In genomic region chr3:13021934-13022265, GRCh38 we compare ENCODE assay signal across 11 cellular contexts. TPM values are rescaled to one million over a fixed set of nuclear protein-coding genes. Genes with fewer than 3 reads are reported as not detected.
DNase-seq lines count a peak whose midpoint lies in the region; ATAC-seq and TF ChIP-seq lines count a peak whose summit lies in the region.
"Had no signal": no experiment of that assay in that cellular context is flagged by ENCODE, and none has a peak within 500 bp of the region (broad histone marks: within the 10 kb centered on the region; RNA-seq: fewer than 3 reads in every experiment).

No MANE protein-coding gene starts in this region.

- H3K4me3 ChIP-seq in GM12864 (ENCODE audit: low read depth, low read length) (peak overlapping the region; percentile 80), fibroblast of mammary gland (ENCODE audit: control insufficient read depth, low read depth, low read length) (peak overlapping the region; percentile 3), skeletal muscle tissue (ENCODE audit: low read length in 3 of 3) (peak overlapping the region; percentile 55 to 65 (median 59))
- H3K4me3 ChIP-seq: lung had no signal

- peak overlapping the region; percentile 79 for H3K27ac ChIP-seq in skeletal muscle tissue (ENCODE audit: low read depth, low read length)

- H3K9me3 ChIP-seq in skeletal muscle tissue (ENCODE audit: control insufficient read depth in 3 of 3, low read length in 3 of 3) = no peaks in the 10 kb centered on the region

- peaks cover 52 to 64% (median 53%) of the 10 kb centered on the region in 3 donors for H3K4me1 ChIP-seq in skeletal muscle tissue (ENCODE audit: control insufficient read depth in 3 of 3, insufficient read depth in 3 of 3, low read length in 3 of 3)

- TF ChIP-seq CTCF in GM12864 (IDR thresholded peaks at IDR 0.05; ENCODE audit: low read depth, low read length, missing control alignments) (no peak), fibroblast of mammary gland (conservative IDR thresholded peaks at IDR 0.05; ENCODE audit: control insufficient read depth, insufficient read depth, low read depth, low read length) (no peak)

- H3K36me3 ChIP-seq in skeletal muscle tissue (ENCODE audit: control insufficient read depth in 3 of 3, insufficient read depth in 3 of 3, low read length in 3 of 3) = no peaks in the 10 kb centered on the region

- H3K27me3 ChIP-seq in skeletal muscle tissue (ENCODE audit: control insufficient read depth in 3 of 3, insufficient read depth in 3 of 3, low read length in 3 of 3) = no peaks in the 10 kb centered on the region

- H3K9ac ChIP-seq in skeletal muscle tissue (ENCODE audit: low read depth in 1 of 3, low read length in 3 of 3) = peak overlapping the region in 2 of 3 donors; percentile 57 to 60

- DNase-seq in GM12864 (ENCODE audit: low read depth) (no peak), fibroblast of mammary gland (ENCODE audit: low read depth) (no peak), NCI-H1694 treated with DMSO at 0.1 percent for 48 hours (lab: John Stamatoyannopoulos, UW) (no peak), NCI-H446 (lab: John Stamatoyannopoulos, UW) (no peak), Ammon's horn (ENCODE audit: low spot score) (no peak)
- DNase-seq: activated naive CD4-positive, alpha-beta T cell treated with anti-CD3 and anti-CD28 coated beads, Interleukin-2, amount 50 U/mL, for 16 hours; stimulated activated CD4-positive, alpha-beta T cell treated with anti-CD3 and anti-CD28 coated beads, Interleukin-1b, Interleukin-23, amount 100 ng/mL, for 48 hours had no signal

- peak; percentile 6 for ATAC-seq in SK-N-SH treated with all-trans-retinoic acid at 6 μM for 48 hours
- ATAC-seq in HG03457 (IDR thresholded peaks at IDR 0.05; ENCODE audit: unreplicated experiment) = no peak

TF ChIP-seq in SK-N-SH treated with all-trans-retinoic acid at 6 μM for 48 hours, 23 proteins besides CTCF, POLR2A, EP300 and RAD21:
- TF ChIP-seq ZNF565 (CRISPR knock-in tag; conservative IDR thresholded peaks at IDR 0.05; ENCODE audit: low read depth) (no peak), ZNF8 (CRISPR knock-in tag; IDR thresholded peaks at IDR 0.05) (no peak), PATZ1 (CRISPR knock-in tag; IDR thresholded peaks at IDR 0.05; ENCODE audit: borderline replicate concordance) (no peak), ZC3H10 (CRISPR knock-in tag; IDR thresholded peaks at IDR 0.05) (no peak), TSHZ2 (CRISPR knock-in tag; IDR thresholded peaks at IDR 0.05) (no peak), POU6F1 (CRISPR knock-in tag; IDR thresholded peaks at IDR 0.05; ENCODE audit: borderline replicate concordance, low read depth) (no peak), BACH2 (CRISPR knock-in tag; IDR thresholded peaks at IDR 0.05; ENCODE audit: borderline replicate concordance) (no peak), TOX (CRISPR knock-in tag; IDR thresholded peaks at IDR 0.05; ENCODE audit: borderline replicate concordance) (no peak), ESRRG (CRISPR knock-in tag; IDR thresholded peaks at IDR 0.05) (no peak), ARNTL (CRISPR knock-in tag; IDR thresholded peaks at IDR 0.05; ENCODE audit: borderline replicate concordance, low read depth) (no peak), ZFP30 (CRISPR knock-in tag; IDR thresholded peaks at IDR 0.05) (no peak), OSR1 (CRISPR knock-in tag; IDR thresholded peaks at IDR 0.05) (no peak), SNAI2 (CRISPR knock-in tag; IDR thresholded peaks at IDR 0.05) (no peak), ZFP3 (CRISPR knock-in tag; IDR thresholded peaks at IDR 0.05) (no peak), GLIS3 (CRISPR knock-in tag; IDR thresholded peaks at IDR 0.05) (no peak), TCF4 (CRISPR knock-in tag; IDR thresholded peaks at IDR 0.05; ENCODE audit: borderline replicate concordance) (no peak), RARB (CRISPR knock-in tag; IDR thresholded peaks at IDR 0.05) (no peak), ISL1 (CRISPR knock-in tag; IDR thresholded peaks at IDR 0.05) (no peak)
- TF ChIP-seq, protein P1, sequence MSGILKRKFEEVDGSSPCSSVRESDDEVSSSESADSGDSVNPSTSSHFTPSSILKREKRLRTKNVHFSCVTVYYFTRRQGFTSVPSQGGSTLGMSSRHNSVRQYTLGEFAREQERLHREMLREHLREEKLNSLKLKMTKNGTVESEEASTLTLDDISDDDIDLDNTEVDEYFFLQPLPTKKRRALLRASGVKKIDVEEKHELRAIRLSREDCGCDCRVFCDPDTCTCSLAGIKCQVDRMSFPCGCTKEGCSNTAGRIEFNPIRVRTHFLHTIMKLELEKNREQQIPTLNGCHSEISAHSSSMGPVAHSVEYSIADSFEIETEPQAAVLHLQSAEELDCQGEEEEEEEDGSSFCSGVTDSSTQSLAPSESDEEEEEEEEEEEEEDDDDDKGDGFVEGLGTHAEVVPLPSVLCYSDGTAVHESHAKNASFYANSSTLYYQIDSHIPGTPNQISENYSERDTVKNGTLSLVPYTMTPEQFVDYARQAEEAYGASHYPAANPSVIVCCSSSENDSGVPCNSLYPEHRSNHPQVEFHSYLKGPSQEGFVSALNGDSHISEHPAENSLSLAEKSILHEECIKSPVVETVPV (CRISPR knock-in tag; IDR thresholded peaks at IDR 0.05) = no peak
- TF ChIP-seq, protein P2, sequence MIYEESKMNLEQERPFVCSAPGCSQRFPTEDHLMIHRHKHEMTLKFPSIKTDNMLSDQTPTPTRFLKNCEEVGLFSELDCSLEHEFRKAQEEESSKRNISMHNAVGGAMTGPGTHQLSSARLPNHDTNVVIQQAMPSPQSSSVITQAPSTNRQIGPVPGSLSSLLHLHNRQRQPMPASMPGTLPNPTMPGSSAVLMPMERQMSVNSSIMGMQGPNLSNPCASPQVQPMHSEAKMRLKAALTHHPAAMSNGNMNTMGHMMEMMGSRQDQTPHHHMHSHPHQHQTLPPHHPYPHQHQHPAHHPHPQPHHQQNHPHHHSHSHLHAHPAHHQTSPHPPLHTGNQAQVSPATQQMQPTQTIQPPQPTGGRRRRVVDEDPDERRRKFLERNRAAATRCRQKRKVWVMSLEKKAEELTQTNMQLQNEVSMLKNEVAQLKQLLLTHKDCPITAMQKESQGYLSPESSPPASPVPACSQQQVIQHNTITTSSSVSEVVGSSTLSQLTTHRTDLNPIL (CRISPR knock-in tag; IDR thresholded peaks at IDR 0.05; ENCODE audit: low read depth) = no peak
TF ChIP-seq in SK-N-SH treated with all-trans-retinoic acid at 6 μM for 48 hours: peak in this region for 0.

RNA-seq across cellular contexts. Expression of gene IQSEC1, which starts 51.3 kb away (rescaled TPM):
- 27.1 TPM for total RNA-seq in skeletal muscle tissue

Comparison
In these comparisons a context has a peak if more than half of its experiments do, and no peak if none do; other contexts are left out.
1. H3K4me3 ChIP-seq: peak in every context shown above with its lines; median percentile 80 in GM12864; 59 in skeletal muscle tissue; 3 in fibroblast of mammary gland.